23 cellular contexts compared by ENCODE assay signal in genomic region chr2:149924028-149924427, GRCh38.
DNase-seq lines count a peak whose midpoint lies in the region; ATAC-seq, FAIRE-seq and TF ChIP-seq lines count a peak whose summit lies in the region.
"Had no signal": no experiment of that assay in that cellular context is flagged by ENCODE, and none has a peak within 500 bp of the region (broad histone marks: within the 10 kb centered on the region; RNA-seq: fewer than 3 reads in every experiment).

No MANE protein-coding gene starts in this region.

- H3K18ac ChIP-seq in H1 (ENCODE audit: extremely low read depth, low read length) = no peak overlapping the region

- H3K36me3 Mint-ChIP-seq in Calu3 (ENCODE audit: insufficient read depth, unreplicated experiment) = peaks cover 12% of the 10 kb centered on the region
- H3K36me3 Mint-ChIP-seq: stimulated activated effector memory CD8-positive, alpha-beta T cell treated with anti-CD3 and anti-CD28 coated beads, Interleukin-12 subunit alpha, Interleukin-12 subunit beta, amount 100 ng/mL, for 72 hours; T-cell had no signal

- H3K4me3 Mint-ChIP-seq in Calu3 (ENCODE audit: low read depth, unreplicated experiment) = peak overlapping the region; percentile 10
- H3K4me3 Mint-ChIP-seq: central memory CD8-positive, alpha-beta T cell; stimulated activated effector memory CD8-positive, alpha-beta T cell treated with anti-CD3 and anti-CD28 coated beads, Interleukin-12 subunit alpha, Interleukin-12 subunit beta, amount 100 ng/mL, for 72 hours; T-cell had no signal

- H4K20me1 ChIP-seq in H1 (replicated peaks in 1 of 2; ENCODE audit: control insufficient read depth in 1 of 2, insufficient read depth in 2 of 2, low read length in 2 of 2) = no peaks in the 10 kb centered on the region
- H4K20me1 ChIP-seq in osteoblast (ENCODE audit: insufficient read depth, low read length) = no peaks in the 10 kb centered on the region
- H4K20me1 ChIP-seq: BLaER1 had no signal

- no peak overlapping the region for H4K8ac ChIP-seq in H1 (ENCODE audit: extremely low read depth, insufficient read depth, low read length)

- H3K14ac ChIP-seq in H1 (ENCODE audit: insufficient read length) = no peak overlapping the region

- no peaks in the 10 kb centered on the region for H3K23me2 ChIP-seq in H1 (ENCODE audit: low read depth, low read length)

- H3K23ac ChIP-seq in H1 (ENCODE audit: insufficient read length) = no peak overlapping the region

- H3K79me1 ChIP-seq in H1 (ENCODE audit: low read depth, low read length) = no peaks in the 10 kb centered on the region

- no peak overlapping the region for H2AK5ac ChIP-seq in H1 (ENCODE audit: low read depth, low read length)

- no TSS peak for BruUV-seq in Calu3 (replicated peaks; lab: Mats Ljungman, UMichigan)

- H3K79me2 ChIP-seq in H1 (ENCODE audit: control insufficient read depth in 1 of 2, insufficient read depth in 2 of 2, low read length in 2 of 2) (no peaks in the 10 kb centered on the region), osteoblast (ENCODE audit: insufficient read depth, low read length) (no peaks in the 10 kb centered on the region)

- no peak for TF ChIP-seq POLR2A in H1 (IDR thresholded peaks at IDR 0.05; ENCODE audit: control extremely low read depth in 1 of 2, low read depth in 2 of 2, low read length in 2 of 2)

- H3K4me2 ChIP-seq in H1 (ENCODE audit: insufficient read depth in 1 of 2, low read depth in 2 of 2, low read length in 2 of 2) (no peak overlapping the region), osteoblast (ENCODE audit: insufficient read depth, low read length) (peak overlapping the region; percentile 68)
- H3K4me2 ChIP-seq: BLaER1 had no signal

- H3K27ac Mint-ChIP-seq in Calu3 (ENCODE audit: unreplicated experiment) = peak overlapping the region; percentile 63
- H3K27ac Mint-ChIP-seq: stimulated activated effector memory CD8-positive, alpha-beta T cell treated with anti-CD3 and anti-CD28 coated beads, Interleukin-12 subunit alpha, Interleukin-12 subunit beta, amount 100 ng/mL, for 72 hours; T-cell had no signal

- CTCF ChIA-PET in Calu3 (lab: Charles Lee) (interaction anchor here (0.7 kb wide), 2 partner anchors 29 to 90 kb away, joined by 3 read pairs; no protein-coding TSS in a partner anchor), H1 (lab: Charles Lee; ENCODE audit: partially characterized antibody) (no interaction called here)

- POLR2A ChIA-PET in H1 (lab: Charles Lee; ENCODE audit: partially characterized antibody) = no interaction called here

- H3K4me1 ChIP-seq in H1 (replicated peaks in 1 of 4; ENCODE audit: control insufficient read depth in 3 of 4, insufficient read depth in 4 of 4, low read length in 3 of 4) = no peaks in the 10 kb centered on the region
- peaks cover 17% of the 10 kb centered on the region for H3K4me1 ChIP-seq in osteoblast (ENCODE audit: insufficient read depth, low read length)
- no peaks in the 10 kb centered on the region for H3K4me1 ChIP-seq in aorta (ENCODE audit: control insufficient read depth in 1 of 2, insufficient read depth in 2 of 2, low read length in 2 of 2)
- H3K4me1 ChIP-seq: adrenal gland, right atrium auricular region had no signal

- intact Hi-C loops in Calu3 (cut with micrococcal nuclease; ENCODE audit: unreplicated experiment) = loop anchor here (5.0 to 10.0 kb wide), 3 partner anchors 109 to 558 kb away; no protein-coding TSS in a partner anchor
- intact Hi-C loops in aorta (cut with DNase I) = no loop called here

- H3K27ac ChIP-seq in H1 (ENCODE audit: low read depth, low read length) (no peak overlapping the region), osteoblast (ENCODE audit: low read depth, low read length) (peak overlapping the region; percentile 15), aorta (ENCODE audit: low read depth in 1 of 2, low read length in 2 of 2) (no peak overlapping the region)
- H3K27ac ChIP-seq: adrenal gland, BLaER1, HL-60, right atrium auricular region had no signal

- H3K36me3 ChIP-seq in H1 (ENCODE audit: control insufficient read depth in 2 of 4, insufficient read depth in 4 of 4, low read length in 3 of 4) (no peaks in the 10 kb centered on the region), osteoblast (ENCODE audit: insufficient read depth, low read length) (no peaks in the 10 kb centered on the region), aorta (ENCODE audit: control insufficient read depth in 1 of 2, insufficient read depth in 2 of 2, low read length in 1 of 2) (no peaks in the 10 kb centered on the region)
- H3K36me3 ChIP-seq: adrenal gland, BLaER1, right atrium auricular region had no signal

- TF ChIP-seq CTCF in Calu3 (IDR thresholded peaks at IDR 0.05; ENCODE audit: unreplicated experiment) = no peak
- no peak for TF ChIP-seq CTCF in H1 (IDR thresholded peaks at IDR 0.05; ENCODE audit: control extremely low read depth in 1 of 3, insufficient read depth in 1 of 3, low read depth in 1 of 3, low read length in 3 of 3)
- no peak for TF ChIP-seq CTCF in osteoblast (IDR thresholded peaks at IDR 0.05; ENCODE audit: extremely low read depth, low read depth, low read length)

- peaks cover 11% of the 10 kb centered on the region for H3K9me3 Mint-ChIP-seq in Calu3 (ENCODE audit: low read depth, unreplicated experiment)

- DNase-seq in Calu3 (no peak), HT1080 (ENCODE audit: low read depth) (peak; percentile 26), H1 (ENCODE audit: low read depth in 1 of 2, low spot score in 2 of 2) (no peak), osteoblast (ENCODE audit: insufficient read length, low spot score, missing footprints) (no peak), aorta (no peak), SKM-1 treated with dmso at 0.1 percent for 144 hours (lab: John Stamatoyannopoulos, UW; ENCODE audit: unreplicated experiment) (no peak)
- DNase-seq: activated CD4-positive, alpha-beta T cell treated with anti-CD3 and anti-CD28 coated beads, Interleukin-2, amount 50 U/mL, for 1 hour; activated gamma-delta T cell treated with Interleukin-2 at 50 U/mL for 16 hours; adrenal gland; effector CD8-positive, alpha-beta T cell; NCI-H2029; NCI-H345; occipital lobe; T-cell had no signal

- no peak overlapping the region for H3K4me3 ChIP-seq in H1 (ENCODE audit: extremely low read depth in 1 of 4, insufficient read depth in 2 of 4, low read depth in 3 of 4, low read length in 4 of 4)
- no peak overlapping the region for H3K4me3 ChIP-seq in osteoblast (ENCODE audit: insufficient read depth, low read length)
- no peak overlapping the region for H3K4me3 ChIP-seq in aorta (ENCODE audit: low read length in 2 of 2)
- H3K4me3 ChIP-seq: adrenal gland, BLaER1, K562, right atrium auricular region had no signal

- H2BK120ac ChIP-seq in H1 (replicated peaks; ENCODE audit: low read depth, low read length) = no peak overlapping the region

- no peak overlapping the region for H3K4ac ChIP-seq in H1 (replicated peaks; ENCODE audit: insufficient read length, low read depth, low read length)

- no peak overlapping the region for H2BK15ac ChIP-seq in H1 (ENCODE audit: low read length)

- H3K27me3 ChIP-seq in H1 (replicated peaks in 1 of 4; ENCODE audit: control insufficient read depth in 3 of 4, extremely low read depth in 1 of 4, insufficient read depth in 3 of 4, low read length in 3 of 4) (no peaks in the 10 kb centered on the region), osteoblast (ENCODE audit: insufficient read depth, low read length) (no peaks in the 10 kb centered on the region), aorta (ENCODE audit: control insufficient read depth in 1 of 2, insufficient read depth in 2 of 2, low read length in 1 of 2) (no peaks in the 10 kb centered on the region)
- H3K27me3 ChIP-seq: adrenal gland, BLaER1, right atrium auricular region had no signal

- H3K4me1 Mint-ChIP-seq in Calu3 (ENCODE audit: low read depth, unreplicated experiment) = peaks cover 18% of the 10 kb centered on the region
- H3K4me1 Mint-ChIP-seq: central memory CD8-positive, alpha-beta T cell; stimulated activated effector memory CD8-positive, alpha-beta T cell treated with anti-CD3 and anti-CD28 coated beads, Interleukin-12 subunit alpha, Interleukin-12 subunit beta, amount 100 ng/mL, for 72 hours; T-cell had no signal

- no peak overlapping the region for H2BK12ac ChIP-seq in H1 (ENCODE audit: low read depth, low read length)

- FAIRE-seq in H1 (lab: Jason Lieb, UNC) = no peak
- FAIRE-seq: GM12892, islet of Langerhans, K562 had no signal

- no peaks in the 10 kb centered on the region for H3K27me3 Mint-ChIP-seq in Calu3 (ENCODE audit: unreplicated experiment)
- H3K27me3 Mint-ChIP-seq: central memory CD8-positive, alpha-beta T cell; T-cell had no signal

- TF ChIP-seq RAD21 in H1 (IDR thresholded peaks at IDR 0.05 in 1 of 2, conservative IDR thresholded peaks at IDR 0.05 in 1 of 2; ENCODE audit: low read depth in 2 of 2, low read length in 2 of 2) = no peak

- no peak overlapping the region for H3K9ac ChIP-seq in H1 (replicated peaks in 1 of 4; ENCODE audit: extremely low read depth in 1 of 4, low read depth in 3 of 4, low read length in 3 of 4)
- H3K9ac ChIP-seq: BLaER1 had no signal

- no peak for TF ChIP-seq EP300 in H1 (IDR thresholded peaks at IDR 0.05; ENCODE audit: borderline replicate concordance in 1 of 2, low read depth in 2 of 2, low read length in 2 of 2)

- H2BK5ac ChIP-seq in H1 (ENCODE audit: low read depth, low read length) = no peak overlapping the region

- no peak overlapping the region for H4K5ac ChIP-seq in H1 (ENCODE audit: insufficient read length, low read depth, low read length)

- ATAC-seq in GM21717 (IDR thresholded peaks at IDR 0.05; ENCODE audit: unreplicated experiment) = no peak
- ATAC-seq in aorta (ENCODE audit: low FRiP score) = no peak
- ATAC-seq: K562; stimulated activated effector memory CD8-positive, alpha-beta T cell treated with anti-CD3 and anti-CD28 coated beads, Interleukin-12 subunit alpha, Interleukin-12 subunit beta, amount 100 ng/mL, for 72 hours; T-cell had no signal

- no peak overlapping the region for H2BK20ac ChIP-seq in H1 (ENCODE audit: low read length)

- WGBS in H1 (ENCODE audit: extremely low coverage in 1 of 2, insufficient coverage in 1 of 2, insufficient read length in 1 of 2, insufficient replicate concordance in 2 of 2, low coverage in 1 of 2, low lambda C conversion rate in 2 of 2, missing lambda C conversion rate in 1 of 2), 2 experiments = 86% methylated on average over 3 of the region's 3 CpGs; no CpG with 5 or more reads in 1 of the 2 experiments
- WGBS in aorta, 2 donors = 75 to 76% methylated on average over 3 of the region's 3 CpGs

- H4K91ac ChIP-seq in H1 (replicated peaks; ENCODE audit: insufficient read length, low read length) = no peak overlapping the region

- H3K9me3 ChIP-seq in H1 (ENCODE audit: insufficient read depth in 2 of 2, low read depth in 1 of 2, low read length in 1 of 2) (no peaks in the 10 kb centered on the region), osteoblast (ENCODE audit: low read depth, low read length) (no peaks in the 10 kb centered on the region), aorta (ENCODE audit: control insufficient read depth, low read length) (no peaks in the 10 kb centered on the region)
- H3K9me3 ChIP-seq: adrenal gland had no signal

- H3K56ac ChIP-seq in H1 (replicated peaks; ENCODE audit: insufficient read length, low read depth, low read length) = no peak overlapping the region

- peak overlapping the region; percentile 74; the same call in 1 of the 2 replicates for H2AFZ ChIP-seq in H1 (ENCODE audit: low read length)
- H2AFZ ChIP-seq in osteoblast (ENCODE audit: low read length) = peak overlapping the region; percentile 67

TF ChIP-seq in H1, 55 proteins besides CTCF, POLR2A, EP300 and RAD21 (continues in another document):
- no peak for TF ChIP-seq SP2 (IDR thresholded peaks at IDR 0.05; ENCODE audit: low read length)
- no peak for TF ChIP-seq JUN (IDR thresholded peaks at IDR 0.05; ENCODE audit: low read depth, low read length)
